8 cellular contexts compared by ENCODE assay signal in genomic region chr2:72150157-72150960, GRCh38. TPM values are rescaled to one million over a fixed set of nuclear protein-coding genes. Genes with fewer than 3 reads are reported as not detected.
DNase-seq lines count a peak whose midpoint lies in the region; ATAC-seq and TF ChIP-seq lines count a peak whose summit lies in the region.

No MANE protein-coding gene starts in this region.

- peaks cover 75% of the 10 kb centered on the region for H3K27me3 ChIP-seq in GM23338 (ENCODE audit: insufficient read depth)
- peaks cover 33% of the 10 kb centered on the region for H3K27me3 ChIP-seq in RWPE2 (ENCODE audit: insufficient read depth, poor library complexity, severe bottlenecking)
- no peaks in the 10 kb centered on the region for H3K27me3 ChIP-seq in thoracic aorta (replicated peaks; ENCODE audit: insufficient read depth)

- H3K27ac Mint-ChIP-seq in GM23338 = no peak overlapping the region

- H3K9me2 ChIP-seq in GM23338 (ENCODE audit: insufficient read depth) = no peaks in the 10 kb centered on the region

- H3K4me3 ChIP-seq in GM23338 (peak overlapping the region; percentile 58), RWPE2 (ENCODE audit: severe bottlenecking) (no peak overlapping the region), thoracic aorta (peak overlapping the region; percentile 72)

- TF ChIP-seq CTCF in GM23338 (conservative IDR thresholded peaks at IDR 0.05; ENCODE audit: low read depth in 2 of 2) (peak; percentile 76 to 90), LNCAP (IDR thresholded peaks at IDR 0.05) (peak; percentile 51), RWPE2 (IDR thresholded peaks at IDR 0.05; ENCODE audit: poor library complexity, severe bottlenecking) (peak; percentile 89), thoracic aorta (IDR thresholded peaks at IDR 0.05) (peak; percentile 93)

- H3K4me1 Mint-ChIP-seq in GM23338 = peaks cover 32% of the 10 kb centered on the region

- no peaks in the 10 kb centered on the region for H3K79me2 ChIP-seq in GM23338 (replicated peaks; ENCODE audit: insufficient read depth)

- DNase-seq in DMS153 (lab: John Stamatoyannopoulos, UW) = peak; percentile 73
- DNase-seq in GM23338 (ENCODE audit: low spot score) = peak; percentile 92
- no peak for DNase-seq in RWPE2 (ENCODE audit: low spot score)
- peak; percentile 35 for DNase-seq in activated gamma-delta T cell treated with anti-CD3 and anti-CD28 coated beads, Interleukin-2, amount 50 U/mL, for 16 hours (ENCODE audit: low read depth)
- peak; percentile 60 for DNase-seq in foreskin melanocyte
- peak; percentile 47 for DNase-seq in occipital lobe (lab: John Stamatoyannopoulos, UW)
- DNase-seq in thoracic aorta (ENCODE audit: low spot score) = no peak

- no peaks in the 10 kb centered on the region for H3K36me3 ChIP-seq in GM23338 (ENCODE audit: insufficient read depth)
- H3K36me3 ChIP-seq in RWPE2 (ENCODE audit: low read depth) = no peaks in the 10 kb centered on the region
- no peaks in the 10 kb centered on the region for H3K36me3 ChIP-seq in thoracic aorta

- ATAC-seq in GM23338 = peak; percentile 48
- peak; percentile 77 for ATAC-seq in RWPE2 (ENCODE audit: low read depth)
- peak; percentile 6 for ATAC-seq in thoracic aorta (ENCODE audit: insufficient number of reproducible peaks, low FRiP score, low read depth)

- no peaks in the 10 kb centered on the region; the same call in 2 of the 3 replicates for H3K36me3 Mint-ChIP-seq in GM23338 (ENCODE audit: low read depth)

- 0 out of 2 replicates have a peak, but pooled peaks cover 3% of the 10 kb centered on the region for H3F3A ChIP-seq in GM23338 (replicated peaks; ENCODE audit: low read depth)

- no peaks in the 10 kb centered on the region for H3K9me3 ChIP-seq in RWPE2 (ENCODE audit: severe bottlenecking)
- H3K9me3 ChIP-seq in thoracic aorta = no peaks in the 10 kb centered on the region

- H3K4me2 ChIP-seq in GM23338 = peak overlapping the region; percentile 87

- peak overlapping the region; percentile 70 for H3K4me3 Mint-ChIP-seq in GM23338

- peaks cover 73% of the 10 kb centered on the region for H3K27me3 Mint-ChIP-seq in GM23338 (ENCODE audit: insufficient read depth, low read depth, poor library complexity)

- H3K27ac ChIP-seq in GM23338 (ENCODE audit: low read depth) = no peak overlapping the region
- H3K27ac ChIP-seq in RWPE2 (ENCODE audit: poor library complexity, severe bottlenecking) = no peak overlapping the region
- no peak overlapping the region for H3K27ac ChIP-seq in thoracic aorta

- no peaks in the 10 kb centered on the region for H4K20me1 ChIP-seq in GM23338 (replicated peaks; ENCODE audit: insufficient read depth)

- peaks cover 16% of the 10 kb centered on the region for H3K4me1 ChIP-seq in GM23338 (ENCODE audit: insufficient read depth)
- H3K4me1 ChIP-seq in RWPE2 (ENCODE audit: insufficient read depth, poor library complexity, severe bottlenecking) = peaks cover 3% of the 10 kb centered on the region
- peaks cover 25 to 39% of the 10 kb centered on the region in 2 donors for H3K4me1 ChIP-seq in thoracic aorta (ENCODE audit: control insufficient read depth in 1 of 2, low read depth in 2 of 2)

- H3K9me3 Mint-ChIP-seq in GM23338 = peaks cover 3% of the 10 kb centered on the region; the same call in 2 of the 3 replicates

- H2AFZ ChIP-seq in GM23338 = no peak overlapping the region; the same call in 1 of the 2 replicates

TF ChIP-seq in GM23338, 12 proteins besides CTCF, POLR2A, EP300 and RAD21:
- TF ChIP-seq EZH2phosphoT487 (IDR thresholded peaks at IDR 0.05; ENCODE audit: unreplicated experiment) (peak; percentile 34), EZH2 (IDR thresholded peaks at IDR 0.05; ENCODE audit: low read depth, unreplicated experiment) (peak; percentile 87), NANOG (IDR thresholded peaks at IDR 0.05; ENCODE audit: borderline replicate concordance) (no peak)

RNA-seq across cellular contexts. Expression of gene CYP26B1, which starts 2.7 kb away (rescaled TPM):
- total RNA-seq in GM23338 (2014; rRNA removed; shearing (Covaris generic)) = 0.16 and 0.31 TPM in 2 replicates
- 0.05 and 0.07 TPM in 2 replicates for polyA plus RNA-seq in GM23338 (2016; fragmentation: Nextera tagmentation; extraction: Ambion mirVana)
- total RNA-seq in occipital lobe (3.1 TPM), thoracic aorta (10 to 100 TPM in 1 of 2 donors, 1 to 10 TPM in 1; 6.0 to 20.8 TPM)

Comparison
In these comparisons a context has a peak if more than half of its experiments do, and no peak if none do; other contexts are left out.
1. DNase-seq: peak in DMS153 (single experiment), GM23338 (single experiment), activated gamma-delta T cell treated with anti-CD3 and anti-CD28 coated beads, Interleukin-2, amount 50 U/mL, for 16 hours (single experiment), foreskin melanocyte (single experiment) and occipital lobe (single experiment); none in RWPE2 (single experiment) and thoracic aorta (single experiment).
2. ATAC-seq: peak in every context shown above with its lines; median percentile 77 in RWPE2; 48 in GM23338; 6 in thoracic aorta.
3. Peak in every context shown above with its lines, with median percentiles within 50 percentile points of each other: CTCF ChIP-seq.